Comparison of ENCODE assay signal across 1 cellular context in the genomic region with DNA sequence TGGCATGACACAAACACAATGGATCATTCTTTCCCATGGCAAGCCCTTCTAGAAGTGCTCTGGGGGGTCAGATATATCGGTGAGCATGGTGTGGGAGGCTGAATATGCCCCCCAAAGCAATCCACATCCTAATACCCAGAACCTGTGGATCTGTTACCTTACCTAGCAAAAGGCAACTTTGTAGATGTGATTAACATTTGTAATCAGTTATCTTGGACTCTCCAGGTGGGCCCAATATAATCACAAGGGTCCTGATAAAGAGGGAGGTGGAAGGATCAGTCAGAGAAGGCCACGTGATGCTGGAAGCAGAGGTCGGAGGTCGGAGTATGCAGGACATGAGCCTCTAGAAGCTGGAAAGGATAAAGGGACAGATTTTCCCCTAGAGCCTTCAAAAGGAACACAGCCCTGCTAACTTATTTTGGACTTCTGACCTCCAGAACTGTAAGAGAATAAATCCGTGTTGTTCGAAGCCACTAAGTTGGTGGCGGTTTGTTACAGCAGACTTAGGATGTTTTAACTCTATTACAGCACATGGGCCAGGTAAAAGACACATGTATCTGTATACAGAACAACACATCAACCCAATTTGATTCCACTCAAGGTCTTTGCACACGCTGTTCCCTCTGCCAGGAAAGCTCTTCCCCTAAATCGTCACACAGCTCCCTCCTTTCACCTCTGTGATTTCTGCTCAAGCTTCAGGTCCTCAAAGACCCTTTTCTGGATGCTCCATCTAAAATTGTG.
TF ChIP-seq lines count a peak whose summit lies in the region.

No MANE protein-coding gene starts in this region.

TF ChIP-seq in HepG2, 621 proteins besides CTCF, POLR2A, EP300 and RAD21:
- no peak for TF ChIP-seq POLR2G (IDR thresholded peaks at IDR 0.05; ENCODE audit: low read depth, low read length)
- TF ChIP-seq, protein P1, sequence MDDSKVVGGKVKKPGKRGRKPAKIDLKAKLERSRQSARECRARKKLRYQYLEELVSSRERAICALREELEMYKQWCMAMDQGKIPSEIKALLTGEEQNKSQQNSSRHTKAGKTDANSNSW (CRISPR knock-in tag; IDR thresholded peaks at IDR 0.05; ENCODE audit: borderline replicate concordance) = no peak
- TF ChIP-seq, protein P2, sequence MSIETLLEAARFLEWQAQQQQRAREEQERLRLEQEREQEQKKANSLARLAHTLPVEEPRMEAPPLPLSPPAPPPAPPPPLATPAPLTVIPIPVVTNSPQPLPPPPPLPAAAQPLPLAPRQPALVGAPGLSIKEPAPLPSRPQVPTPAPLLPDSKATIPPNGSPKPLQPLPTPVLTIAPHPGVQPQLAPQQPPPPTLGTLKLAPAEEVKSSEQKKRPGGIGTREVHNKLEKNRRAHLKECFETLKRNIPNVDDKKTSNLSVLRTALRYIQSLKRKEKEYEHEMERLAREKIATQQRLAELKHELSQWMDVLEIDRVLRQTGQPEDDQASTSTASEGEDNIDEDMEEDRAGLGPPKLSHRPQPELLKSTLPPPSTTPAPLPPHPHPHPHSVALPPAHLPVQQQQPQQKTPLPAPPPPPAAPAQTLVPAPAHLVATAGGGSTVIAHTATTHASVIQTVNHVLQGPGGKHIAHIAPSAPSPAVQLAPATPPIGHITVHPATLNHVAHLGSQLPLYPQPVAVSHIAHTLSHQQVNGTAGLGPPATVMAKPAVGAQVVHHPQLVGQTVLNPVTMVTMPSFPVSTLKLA (IDR thresholded peaks at IDR 0.05) = peak; percentile 94
